Comparison of ENCODE assay signal across 9 cellular contexts in the genomic region with DNA sequence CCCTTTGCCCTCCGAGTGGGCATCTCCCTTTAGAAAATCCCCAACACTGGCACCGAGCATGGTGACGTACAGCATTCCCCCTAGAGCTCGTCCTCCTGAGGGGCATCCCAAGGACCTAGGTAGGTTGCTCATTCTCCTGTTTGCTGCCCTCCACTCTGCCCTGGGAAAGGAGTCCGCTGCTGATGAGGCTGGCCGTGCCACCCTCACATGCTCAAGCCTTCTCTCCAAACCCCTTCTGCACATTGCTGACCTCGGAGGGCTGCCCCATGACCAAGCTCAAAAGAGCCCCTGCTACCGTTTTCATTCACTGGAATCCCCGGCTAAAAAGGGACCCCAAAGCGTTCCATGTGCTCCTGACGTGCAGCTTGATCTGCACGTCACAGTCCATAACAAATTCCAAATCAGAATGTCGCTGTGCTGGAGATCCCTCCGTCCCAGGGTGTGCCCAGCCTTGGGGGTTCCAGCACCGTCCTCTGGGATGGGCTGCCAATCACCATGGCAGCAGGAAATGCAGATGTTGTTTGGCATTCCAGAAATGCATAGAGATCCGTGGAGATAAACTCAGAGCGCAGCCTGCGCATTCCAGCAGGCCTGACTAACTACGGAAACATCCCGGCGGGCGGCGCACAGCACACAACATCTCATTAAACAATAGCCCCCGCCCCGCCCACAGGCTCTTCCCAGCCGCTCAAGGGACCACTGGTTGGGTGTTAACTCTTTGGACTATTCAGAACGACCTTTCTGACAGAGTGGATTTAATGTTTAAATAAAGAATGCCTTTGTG. TPM values are rescaled to one million over a fixed set of nuclear protein-coding genes. Genes with fewer than 3 reads are reported as not detected.
DNase-seq lines count a peak whose midpoint lies in the region; ATAC-seq and TF ChIP-seq lines count a peak whose summit lies in the region.
"Had no signal": no experiment of that assay in that cellular context is flagged by ENCODE, and none has a peak within 500 bp of the region (broad histone marks: within the 10 kb centered on the region; RNA-seq: fewer than 3 reads in every experiment).

No MANE protein-coding gene starts in this region.

- H3K4me1 ChIP-seq in BE2C (peaks cover 9% of the 10 kb centered on the region; the same call in 1 of the 2 replicates), muscle layer of colon (ENCODE audit: insufficient read depth, low read length) (peaks cover 18% of the 10 kb centered on the region)

- H3K4me3 ChIP-seq in BE2C (ENCODE audit: low read depth, low read length), result no peak overlapping the region
- H3K4me3 ChIP-seq in muscle layer of colon (ENCODE audit: low read depth in 1 of 2, low read length in 2 of 2), result peak overlapping the region; percentile 9 to 41

- TF ChIP-seq CTCF in BE2C (IDR thresholded peaks at IDR 0.05; ENCODE audit: low read depth, low read length), result no peak
- no peak for TF ChIP-seq CTCF in activated CD8-positive, alpha-beta T cell treated with anti-CD3 and anti-CD28 coated beads for 36 hours (IDR thresholded peaks at IDR 0.05)

- H3K27ac ChIP-seq in epithelial cell of prostate (peak overlapping the region; percentile 50), muscle layer of colon (ENCODE audit: low read depth, low read length) (peak overlapping the region; percentile 39)
- H3K27ac ChIP-seq: neutrophil had no signal

- ATAC-seq in GM19328 (IDR thresholded peaks at IDR 0.05; ENCODE audit: unreplicated experiment), result no peak
- no peak for ATAC-seq in activated CD8-positive, alpha-beta T cell treated with anti-CD3 and anti-CD28 coated beads for 36 hours

- no peaks in the 10 kb centered on the region for H3K27me3 ChIP-seq in BE2C
- H3K27me3 ChIP-seq in muscle layer of colon (ENCODE audit: control insufficient read depth in 1 of 2, insufficient read depth in 2 of 2, low read length in 2 of 2), result no peaks in the 10 kb centered on the region
- H3K27me3 ChIP-seq: neutrophil had no signal

- DNase-seq in BE2C (peak; percentile 19), NCI-H460 (ENCODE audit: extremely low read depth, low read depth) (peak; percentile 89), epithelial cell of prostate (ENCODE audit: low read depth, low spot score) (peak; percentile 26), DMS79 (lab: John Stamatoyannopoulos, UW) (no peak), NCI-H1694 treated with DMSO at 0.1 percent for 48 hours (lab: John Stamatoyannopoulos, UW) (no peak)
- DNase-seq in activated CD8-positive, alpha-beta T cell treated with anti-CD3 and anti-CD28 coated beads for 36 hours, result no peak

- H3K27me3 Mint-ChIP-seq in activated CD8-positive, alpha-beta T cell treated with anti-CD3 and anti-CD28 coated beads for 36 hours, result no peaks in the 10 kb centered on the region

- intact Hi-C loops in activated CD8-positive, alpha-beta T cell treated with anti-CD3 and anti-CD28 coated beads for 36 hours (cut with micrococcal nuclease), result no loop called here

- POLR2A ChIA-PET in activated CD8-positive, alpha-beta T cell treated with anti-CD3 and anti-CD28 coated beads for 36 hours (lab: Charles Lee), result no interaction called here

- H3K9me3 ChIP-seq in BE2C (no peaks in the 10 kb centered on the region), muscle layer of colon (ENCODE audit: low read length) (no peaks in the 10 kb centered on the region)
- H3K9me3 ChIP-seq: neutrophil had no signal

- CTCF ChIA-PET in activated CD8-positive, alpha-beta T cell treated with anti-CD3 and anti-CD28 coated beads for 36 hours (lab: Charles Lee), result interaction anchor here (1.1 to 1.5 kb wide), 2 partner anchors 18 to 150 kb away, joined by 3 to 5 read pairs; no protein-coding TSS in a partner anchor

- no peaks in the 10 kb centered on the region for H3K36me3 Mint-ChIP-seq in activated CD8-positive, alpha-beta T cell treated with anti-CD3 and anti-CD28 coated beads for 36 hours (ENCODE audit: low read depth)

- H3K9me3 Mint-ChIP-seq in activated CD8-positive, alpha-beta T cell treated with anti-CD3 and anti-CD28 coated beads for 36 hours, result no peaks in the 10 kb centered on the region

- peaks cover 5% of the 10 kb centered on the region for H3K4me1 Mint-ChIP-seq in activated CD8-positive, alpha-beta T cell treated with anti-CD3 and anti-CD28 coated beads for 36 hours (ENCODE audit: low read depth)

- H3K36me3 ChIP-seq in BE2C (no peaks in the 10 kb centered on the region; the same call in 1 of the 2 replicates), muscle layer of colon (ENCODE audit: insufficient read depth, low read length) (no peaks in the 10 kb centered on the region)

- H3K9ac ChIP-seq in muscle layer of colon (ENCODE audit: low read length), result no peak overlapping the region

- H3K27ac Mint-ChIP-seq in activated CD8-positive, alpha-beta T cell treated with anti-CD3 and anti-CD28 coated beads for 36 hours, result no peak overlapping the region

- no peak overlapping the region for H3K4me3 Mint-ChIP-seq in activated CD8-positive, alpha-beta T cell treated with anti-CD3 and anti-CD28 coated beads for 36 hours

RNA-seq across cellular contexts. Expression of a gene that starts 26.3 kb away (rescaled TPM):
- polyA plus RNA-seq in BE2C (2012; ENCODE audit: insufficient read depth, insufficient read length, low read depth), result 3.2 TPM
- 9.6 and 11.7 TPM in 2 replicates for total RNA-seq in NCI-H460 (2014; rRNA removed; shearing (Covaris generic))
- 32.1 and 37.2 TPM in 2 replicates for polyA plus RNA-seq in NCI-H460 (2014; cell fraction: nucleus; rRNA removed)
- 10 to 100 TPM; 16.2 to 17.4 TPM for total RNA-seq in activated CD8-positive, alpha-beta T cell treated with anti-CD3 and anti-CD28 coated beads for 36 hours

RNA-seq across cellular contexts. Expression of a gene that starts 26.3 kb away (rescaled TPM):
- polyA plus RNA-seq in BE2C (2012; ENCODE audit: insufficient read depth, insufficient read length, low read depth), result 49.7 TPM
- total RNA-seq in NCI-H460 (2014; rRNA removed; shearing (Covaris generic)), result 12.7 and 13.0 TPM in 2 replicates
- polyA plus RNA-seq in NCI-H460 (2014; cell fraction: nucleus; rRNA removed), result 29.4 and 36.6 TPM in 2 replicates
- 10 to 100 TPM; 14.7 to 17.4 TPM for total RNA-seq in activated CD8-positive, alpha-beta T cell treated with anti-CD3 and anti-CD28 coated beads for 36 hours

Comparison
In these comparisons a context has a peak if more than half of its experiments do, and no peak if none do; other contexts are left out.
1. DNase-seq: peak in BE2C (single experiment), NCI-H460 (single experiment) and epithelial cell of prostate (single experiment); none in DMS79 (single experiment), activated CD8-positive, alpha-beta T cell treated with anti-CD3 and anti-CD28 coated beads for 36 hours (single experiment) and NCI-H1694 treated with DMSO at 0.1 percent for 48 hours (single experiment).